ENCODE assay signal across 15 cellular contexts in the genomic region with DNA sequence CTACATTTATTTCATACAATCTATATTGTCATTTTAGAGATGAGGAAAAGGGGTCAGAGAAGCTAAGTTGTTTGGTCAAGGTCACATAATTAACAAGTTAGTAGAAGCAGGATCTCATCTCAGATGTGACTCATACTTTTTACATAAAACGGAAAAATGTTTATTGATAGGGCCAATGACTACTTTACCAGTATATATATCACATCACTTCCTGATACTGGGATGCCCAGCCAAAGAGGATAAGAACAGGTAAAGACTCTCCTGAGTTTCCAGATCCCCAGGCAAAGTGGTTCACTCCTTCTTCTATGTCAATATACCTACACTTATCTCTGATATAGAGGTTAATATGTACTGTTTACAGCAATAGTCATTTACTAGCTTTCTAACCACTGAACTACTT. TPM values are rescaled to one million over a fixed set of nuclear protein-coding genes. Genes with fewer than 3 reads are reported as not detected.
DNase-seq lines count a peak whose midpoint lies in the region; ATAC-seq and TF ChIP-seq lines count a peak whose summit lies in the region.
"Had no signal": no experiment of that assay in that cellular context is flagged by ENCODE, and none has a peak within 500 bp of the region (broad histone marks: within the 10 kb centered on the region; RNA-seq: fewer than 3 reads in every experiment).

No MANE protein-coding gene starts in this region.

- peak overlapping the region; percentile 71 for H3K27ac Mint-ChIP-seq in activated T-helper 17 cell treated with anti-CD3 and anti-CD28 coated beads, Interleukin-2, amount 50 U/mL, for 72 hours

- intact Hi-C loops in mucosa of descending colon (cut with DNase I, micrococcal nuclease) = no loop called here

- no peaks in the 10 kb centered on the region for H3K9me3 Mint-ChIP-seq in activated T-helper 17 cell treated with anti-CD3 and anti-CD28 coated beads, Interleukin-2, amount 50 U/mL, for 72 hours
- H3K9me3 Mint-ChIP-seq: CD4-positive, CD25-positive, alpha-beta regulatory T cell had no signal

- H3K4me3 Mint-ChIP-seq in activated T-helper 17 cell treated with anti-CD3 and anti-CD28 coated beads, Interleukin-2, amount 50 U/mL, for 72 hours = no peak overlapping the region
- H3K4me3 Mint-ChIP-seq: CD4-positive, CD25-positive, alpha-beta regulatory T cell had no signal

- ATAC-seq in activated T-helper 17 cell treated with anti-CD3 and anti-CD28 coated beads, Interleukin-2, amount 50 U/mL, for 72 hours (replicated peaks) = no peak
- ATAC-seq in mucosa of descending colon (peak; percentile 73), HG03460 (IDR thresholded peaks at IDR 0.05; ENCODE audit: unreplicated experiment) (no peak), GM19452 (IDR thresholded peaks at IDR 0.05; ENCODE audit: unreplicated experiment) (no peak)
- ATAC-seq: HCT116 had no signal

- H3K4me1 ChIP-seq in mucosa of descending colon (ENCODE audit: low read depth) = no peaks in the 10 kb centered on the region

- H3K4me1 Mint-ChIP-seq in activated T-helper 17 cell treated with anti-CD3 and anti-CD28 coated beads, Interleukin-2, amount 50 U/mL, for 72 hours = no peaks in the 10 kb centered on the region

- H3K36me3 ChIP-seq in mucosa of descending colon (ENCODE audit: low read depth) = no peaks in the 10 kb centered on the region

- no peaks in the 10 kb centered on the region for H3K27me3 Mint-ChIP-seq in activated T-helper 17 cell treated with anti-CD3 and anti-CD28 coated beads, Interleukin-2, amount 50 U/mL, for 72 hours
- H3K27me3 Mint-ChIP-seq: CD4-positive, CD25-positive, alpha-beta regulatory T cell had no signal

- H3K36me3 Mint-ChIP-seq in activated T-helper 17 cell treated with anti-CD3 and anti-CD28 coated beads, Interleukin-2, amount 50 U/mL, for 72 hours (ENCODE audit: low read depth) = peaks cover 63% of the 10 kb centered on the region

- TF ChIP-seq CTCF in mucosa of descending colon (IDR thresholded peaks at IDR 0.05) = no peak
- no peak for TF ChIP-seq CTCF in GM20000 (IDR thresholded peaks at IDR 0.05; ENCODE audit: extremely low read depth, missing control alignments)

- peak; percentile 12 for DNase-seq in EH (ENCODE audit: low read depth)
- peak; percentile 25 for DNase-seq in HCEC 1CT
- DNase-seq in mucosa of descending colon = no peak
- DNase-seq in GM20000 (ENCODE audit: low spot score) = no peak
- DNase-seq: ACHN; CD4-positive, CD25-positive, alpha-beta regulatory T cell; GDM1 had no signal

- H3K9me3 ChIP-seq in mucosa of descending colon = no peaks in the 10 kb centered on the region
- H3K9me3 ChIP-seq: BLaER1 treated with 17β-estradiol and CSF1 and Interleukin-3, amounts not matched to agents 10 nM and 100 nM had no signal

- H3K4me3 ChIP-seq in mucosa of descending colon = no peak overlapping the region
- H3K4me3 ChIP-seq: BLaER1 treated with 17β-estradiol and CSF1 and Interleukin-3, amounts not matched to agents 10 nM and 100 nM had no signal

RNA-seq across cellular contexts. Expression of gene YIPF1, which starts 21.0 kb away (rescaled TPM):
- 10 to 100 TPM; 13.7 to 14.8 TPM for total RNA-seq in activated T-helper 17 cell treated with anti-CD3 and anti-CD28 coated beads, Interleukin-2, amount 50 U/mL, for 72 hours
- total RNA-seq in mucosa of descending colon = 10 to 100 TPM; 23.4 to 37.3 (median 30.6) TPM

RNA-seq across cellular contexts. Expression of gene DIO1, which starts 25.4 kb away (rescaled TPM):
- total RNA-seq in activated T-helper 17 cell treated with anti-CD3 and anti-CD28 coated beads, Interleukin-2, amount 50 U/mL, for 72 hours = not detected
- total RNA-seq in mucosa of descending colon = not detected
- total RNA-seq: A172; CD4-positive, CD25-positive, alpha-beta regulatory T cell; Daoy; H4 had no signal

RNA-seq across cellular contexts. Expression of gene NDC1, which starts 30.5 kb away (rescaled TPM):
- total RNA-seq in activated T-helper 17 cell treated with anti-CD3 and anti-CD28 coated beads, Interleukin-2, amount 50 U/mL, for 72 hours = 10 to 100 TPM; 23.3 to 44.5 TPM
- 10 to 100 TPM in 2 of 3 donors, 1 to 10 TPM in 1; 9.7 to 23.8 (median 11.0) TPM for total RNA-seq in mucosa of descending colon

Comparison
In these comparisons a context has a peak if more than half of its experiments do, and no peak if none do; other contexts are left out.
1. DNase-seq: peak in EH (single experiment) and HCEC 1CT (single experiment); none in mucosa of descending colon (0 of 3) and GM20000 (single experiment).